In genomic region chr6:79928478-79928998, GRCh38 we compare ENCODE assay signal across 13 cellular contexts. TPM values are rescaled to one million over a fixed set of nuclear protein-coding genes. Genes with fewer than 3 reads are reported as not detected.
"Had no signal": no experiment of that assay in that cellular context is flagged by ENCODE, and none has a peak within 500 bp of the region (broad histone marks: within the 10 kb centered on the region; RNA-seq: fewer than 3 reads in every experiment).

No MANE protein-coding gene starts in this region.

- FAIRE-seq: small intestine had no signal

- DNase-seq: activated CD4-positive, CD25-positive, alpha-beta regulatory T cell treated with anti-CD3 and anti-CD28 coated beads, Interleukin-2, amount 50 U/mL, for 72 hours; activated CD8-positive, alpha-beta memory T cell treated with anti-CD3 and anti-CD28 coated beads, Interleukin-2, amount 50 U/mL, for 4 hours; activated CD8-positive, alpha-beta T cell treated with anti-CD3 and anti-CD28 coated beads for 36 hours; activated naive CD4-positive, alpha-beta T cell treated with Interleukin-2 at 50 U/mL for 16 hours; brain microvascular endothelial cell; cerebellar nuclear complex; hippocampal formation; natural killer cell; small intestine had no signal

- H3K4me3 ChIP-seq: lung, right atrium auricular region, tibial nerve had no signal

- H3K27me3 ChIP-seq: brain microvascular endothelial cell, right atrium auricular region, tibial nerve had no signal

- H3K4me1 ChIP-seq: right atrium auricular region, tibial nerve had no signal

- H3K36me3 ChIP-seq: brain microvascular endothelial cell, right atrium auricular region, tibial nerve had no signal

- H3K27ac ChIP-seq: brain microvascular endothelial cell, right atrium auricular region, tibial nerve had no signal

- H3K9me3 ChIP-seq: right atrium auricular region, tibial nerve had no signal

- ATAC-seq: activated CD8-positive, alpha-beta T cell treated with anti-CD3 and anti-CD28 coated beads for 36 hours; natural killer cell; stimulated activated memory B cell treated with anti-CD40 and anti-IgM and Interleukin-4, amounts not matched to agents 10 μg/mL and 1 μg/mL and 100 μg/mL, for 72 hours had no signal

RNA-seq across cellular contexts. Expression of gene ELOVL4, which starts 18.8 kb away (rescaled TPM):
- total RNA-seq: natural killer cell had no signal
